In genomic region chr1:100240013-100240412, GRCh38 we compare ENCODE assay signal across 25 cellular contexts.
"Had no signal": no experiment of that assay in that cellular context is flagged by ENCODE, and none has a peak within 500 bp of the region (broad histone marks: within the 10 kb centered on the region; RNA-seq: fewer than 3 reads in every experiment).

No MANE protein-coding gene starts in this region.

- H3K36me3 ChIP-seq: uterus had no signal

- H3K27ac ChIP-seq: brain microvascular endothelial cell, gastrocnemius medialis, left ventricle myocardium inferior, psoas muscle, sigmoid colon, spleen, tibial artery, uterus had no signal

- H3K4me1 ChIP-seq: psoas muscle, sigmoid colon, uterus had no signal

- FAIRE-seq: endometrium, kidney had no signal

- DNase-seq: activated CD4-positive, CD25-positive, alpha-beta regulatory T cell; activated CD8-positive, alpha-beta T cell treated with anti-CD3 and anti-CD28 coated beads, Interleukin-2, amount 10 ng/mL, durations not matched to agents 7 days and 5 days; activated effector memory CD4-positive, alpha-beta T cell treated with Interleukin-2 at 50 U/mL for 16 hours; activated naive CD4-positive, alpha-beta T cell treated with anti-CD3 and anti-CD28 coated beads, Interleukin-2, amount 10 ng/mL, durations not matched to agents 7 days and 5 days; activated naive CD8-positive, alpha-beta T cell treated with anti-CD3 and anti-CD28 coated beads, Interleukin-2, amount 50 U/mL, for 24 hours; activated T-cell treated with anti-CD3 and anti-CD28 coated beads, Interleukin-2, amount 50 U/mL, for 4 hours; aorta; brain microvascular endothelial cell; cortex of kidney; erythroblast; gastrocnemius medialis; head of caudate nucleus; kidney; left ventricle myocardium inferior; mucosa of descending colon; naive B cell; psoas muscle; sigmoid colon; spleen; stimulated activated CD8-positive, alpha-beta memory T cell treated with anti-CD3 and anti-CD28 coated beads, Interleukin-4, amount 100 ng/mL, for 48 hours; stimulated activated naive CD4-positive, alpha-beta T cell treated with Interleukin-2 at 50 U/mL for 16 hours; T1000; tibial artery; uterus had no signal

- ATAC-seq: activated CD8-positive, alpha-beta T cell treated with anti-CD3 and anti-CD28 coated beads, Interleukin-2, amount 10 ng/mL, durations not matched to agents 7 days and 5 days; activated naive CD8-positive, alpha-beta T cell treated with anti-CD3 and anti-CD28 coated beads, Interleukin-2, amount 50 U/mL, for 24 hours; activated T-cell treated with anti-CD3 and anti-CD28 coated beads, Interleukin-2, amount 50 U/mL, for 4 hours; gastrocnemius medialis; mucosa of descending colon; psoas muscle had no signal

- H3K27me3 ChIP-seq: brain microvascular endothelial cell, gastrocnemius medialis, sigmoid colon, spleen, tibial artery, uterus had no signal

- H3K4me3 ChIP-seq: gastrocnemius medialis, left ventricle myocardium inferior, mucosa of descending colon, psoas muscle, sigmoid colon, spleen, tibial artery, uterus had no signal

- H3K9me3 ChIP-seq: gastrocnemius medialis, left ventricle myocardium inferior, mucosa of descending colon, psoas muscle, sigmoid colon, spleen, tibial artery, uterus had no signal
